11 cellular contexts compared by ENCODE assay signal in the genomic region with DNA sequence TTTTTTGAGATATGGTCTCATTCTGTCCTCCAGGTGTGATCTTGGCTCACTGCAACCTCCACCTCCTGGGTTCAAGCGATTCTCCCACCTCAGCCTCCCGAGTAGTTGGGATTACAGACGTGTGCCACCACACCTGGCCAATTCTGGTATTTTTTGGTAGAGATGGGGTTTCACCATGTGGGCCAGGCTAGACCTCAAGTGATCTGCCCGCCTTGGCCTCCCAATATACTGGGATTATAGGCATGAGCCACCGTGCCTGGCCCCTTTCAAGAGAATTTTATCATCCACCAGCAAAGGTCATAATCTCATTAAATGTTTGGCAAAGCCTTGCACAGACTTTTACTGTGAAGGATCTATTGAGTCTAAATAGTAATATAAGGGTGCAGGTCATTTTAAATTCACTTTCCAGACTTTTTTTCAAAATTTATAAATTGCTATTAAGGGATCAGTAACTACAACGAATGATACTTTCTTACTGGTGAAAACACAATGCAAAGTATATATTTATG. TPM values are rescaled to one million over a fixed set of nuclear protein-coding genes. Genes with fewer than 3 reads are reported as not detected.
DNase-seq lines count a peak whose midpoint lies in the region; ATAC-seq and TF ChIP-seq lines count a peak whose summit lies in the region.
"Had no signal": no experiment of that assay in that cellular context is flagged by ENCODE, and none has a peak within 500 bp of the region (broad histone marks: within the 10 kb centered on the region; RNA-seq: fewer than 3 reads in every experiment).

No MANE protein-coding gene starts in this region.

- no peaks in the 10 kb centered on the region for H3K9me3 Mint-ChIP-seq in activated CD4-positive, alpha-beta memory T cell treated with anti-CD3 and anti-CD28 coated beads, Interleukin-2, amount 10 ng/mL, durations not matched to agents 7 days and 5 days

- TF ChIP-seq CTCF in BE2C (IDR thresholded peaks at IDR 0.05; ENCODE audit: low read depth, low read length) = no peak
- TF ChIP-seq CTCF in HEK293 (tag by site-specific recombination; IDR thresholded peaks at IDR 0.05) = no peak
- no peak for TF ChIP-seq CTCF in WERI-Rb-1 (IDR thresholded peaks at IDR 0.05; ENCODE audit: low read depth, low read length)
- TF ChIP-seq CTCF in omental fat pad (IDR thresholded peaks at IDR 0.05) = no peak

- H3K27me3 ChIP-seq in BE2C (no peaks in the 10 kb centered on the region), iPS-20b (ENCODE audit: insufficient read depth, low read length) (no peaks in the 10 kb centered on the region), WERI-Rb-1 (ENCODE audit: insufficient read depth, low read depth, severe bottlenecking) (no peaks in the 10 kb centered on the region)
- H3K27me3 ChIP-seq: tibial artery had no signal

- no peak overlapping the region for H3K27ac Mint-ChIP-seq in activated CD4-positive, alpha-beta memory T cell treated with anti-CD3 and anti-CD28 coated beads, Interleukin-2, amount 10 ng/mL, durations not matched to agents 7 days and 5 days

- CTCF ChIA-PET in HEK293 (lab: Yijun Ruan, JAX) = interaction anchor here (0.6 kb wide), 1 partner anchor 88 kb away, joined by 3 read pairs; no protein-coding TSS in a partner anchor
- CTCF ChIA-PET in activated CD4-positive, alpha-beta memory T cell treated with anti-CD3 and anti-CD28 coated beads, Interleukin-2, amount 10 ng/mL, durations not matched to agents 7 days and 5 days (lab: Charles Lee) = interaction anchor here (0.6 to 2.1 kb wide), 2 partner anchors 89 to 201 kb away, joined by 3 to 14 read pairs; no protein-coding TSS in a partner anchor

- peaks cover 24% of the 10 kb centered on the region for H3K36me3 Mint-ChIP-seq in activated CD4-positive, alpha-beta memory T cell treated with anti-CD3 and anti-CD28 coated beads, Interleukin-2, amount 10 ng/mL, durations not matched to agents 7 days and 5 days (ENCODE audit: low read depth)

- POLR2A ChIA-PET in HEK293 (lab: Yijun Ruan, JAX) = interaction anchor here (3.6 kb wide), 1 partner anchor 103 kb away, joined by 20 read pairs; a partner anchor contains a TSS
- POLR2A ChIA-PET in activated CD4-positive, alpha-beta memory T cell treated with anti-CD3 and anti-CD28 coated beads, Interleukin-2, amount 10 ng/mL, durations not matched to agents 7 days and 5 days (lab: Charles Lee) = interaction anchor here (5.7 kb wide), 1 partner anchor 104 kb away, joined by 66 read pairs; a partner anchor contains a TSS

- peak overlapping the region; percentile 69 for H3K4me3 ChIP-seq in BE2C (ENCODE audit: low read depth, low read length)
- H3K4me3 ChIP-seq in HEK293 (ENCODE audit: low read depth, low read length) = no peak overlapping the region
- peak overlapping the region; percentile 94; the same call in 1 of the 2 replicates for H3K4me3 ChIP-seq in iPS-20b (ENCODE audit: low read length)
- no peak overlapping the region for H3K4me3 ChIP-seq in WERI-Rb-1 (ENCODE audit: low read depth, low read length)

- H3K4me1 Mint-ChIP-seq in activated CD4-positive, alpha-beta memory T cell treated with anti-CD3 and anti-CD28 coated beads, Interleukin-2, amount 10 ng/mL, durations not matched to agents 7 days and 5 days = peaks cover 52% of the 10 kb centered on the region

- peak overlapping the region; percentile 79; the same call in 1 of the 2 replicates for H3K9ac ChIP-seq in iPS-20b (ENCODE audit: low read depth, low read length)

- no peaks in the 10 kb centered on the region for H3K27me3 Mint-ChIP-seq in activated CD4-positive, alpha-beta memory T cell treated with anti-CD3 and anti-CD28 coated beads, Interleukin-2, amount 10 ng/mL, durations not matched to agents 7 days and 5 days

- no peaks in the 10 kb centered on the region for H3K4me1 ChIP-seq in BE2C
- peaks cover 2% of the 10 kb centered on the region; the same call in 1 of the 2 replicates for H3K4me1 ChIP-seq in HEK293 (ENCODE audit: control insufficient read depth, insufficient read depth, low read length)
- peaks cover 3% of the 10 kb centered on the region; the same call in 1 of the 2 replicates for H3K4me1 ChIP-seq in iPS-20b (ENCODE audit: insufficient read depth, low read length)

- DNase-seq in BE2C (no peak), WERI-Rb-1 (no peak), omental fat pad (ENCODE audit: low spot score) (no peak), NCI-H146 (lab: John Stamatoyannopoulos, UW) (no peak)
- no peak for DNase-seq in activated CD4-positive, alpha-beta memory T cell treated with anti-CD3 and anti-CD28 coated beads, Interleukin-2, amount 10 ng/mL, durations not matched to agents 7 days and 5 days
- DNase-seq: NCI-H1417 treated with DMSO at 0.1 percent for 48 hours, SHP77, tibial artery had no signal

- no peak for ATAC-seq in omental fat pad (ENCODE audit: low FRiP score)
- ATAC-seq in GM18519 (IDR thresholded peaks at IDR 0.05; ENCODE audit: low FRiP score, unreplicated experiment) = no peak

- no peak overlapping the region for H3K27ac ChIP-seq in HEK293 (ENCODE audit: extremely low read depth, low read depth, low read length)
- H3K27ac ChIP-seq in iPS-20b (ENCODE audit: low read length) = no peak overlapping the region
- H3K27ac ChIP-seq in WERI-Rb-1 = no peak overlapping the region
- H3K27ac ChIP-seq: tibial artery had no signal

- H3K9me3 ChIP-seq in BE2C = no peaks in the 10 kb centered on the region
- no peaks in the 10 kb centered on the region for H3K9me3 ChIP-seq in HEK293 (ENCODE audit: control insufficient read depth, insufficient read depth, low read depth, low read length)
- H3K9me3 ChIP-seq in iPS-20b (ENCODE audit: insufficient read depth, low read depth, low read length) = no peaks in the 10 kb centered on the region
- H3K9me3 ChIP-seq in WERI-Rb-1 (ENCODE audit: severe bottlenecking) = no peaks in the 10 kb centered on the region
- H3K9me3 ChIP-seq: tibial artery had no signal

- H3K4me3 Mint-ChIP-seq in activated CD4-positive, alpha-beta memory T cell treated with anti-CD3 and anti-CD28 coated beads, Interleukin-2, amount 10 ng/mL, durations not matched to agents 7 days and 5 days = peak overlapping the region; percentile 100

- H3K36me3 ChIP-seq in BE2C (peaks cover 12% of the 10 kb centered on the region), HEK293 (ENCODE audit: control insufficient read depth in 2 of 2, insufficient read depth in 1 of 2, low read length in 2 of 2) (peaks cover 10 to 13% of the 10 kb centered on the region in 2 experiments; a peak in 2 of 3 replicates), iPS-20b (ENCODE audit: insufficient read depth, low read depth, low read length) (peaks cover 19% of the 10 kb centered on the region), WERI-Rb-1 (peaks cover 8% of the 10 kb centered on the region)

TF ChIP-seq in HEK293, 187 proteins besides CTCF, POLR2A, EP300 and RAD21:
- no peak for TF ChIP-seq ZNF549 (tag by site-specific recombination; IDR thresholded peaks at IDR 0.05)
- peak; percentile 64 for TF ChIP-seq MYNN (tag by site-specific recombination; IDR thresholded peaks at IDR 0.05; ENCODE audit: borderline replicate concordance)
TF ChIP-seq in HEK293: peak in this region for 1.

RNA-seq across cellular contexts. Expression of a gene that starts 2.5 kb away (rescaled TPM):
- polyA plus RNA-seq in BE2C (2012; ENCODE audit: insufficient read depth, insufficient read length, low read depth) = 126 TPM
- total RNA-seq in activated CD4-positive, alpha-beta memory T cell treated with anti-CD3 and anti-CD28 coated beads, Interleukin-2, amount 10 ng/mL, durations not matched to agents 7 days and 5 days = 100 to 1,000 TPM; 108 to 110 TPM
- 100 to 1,000 TPM; 144 to 196 (median 159) TPM for total RNA-seq in omental fat pad

RNA-seq across cellular contexts. Expression of a gene that starts 2.8 kb away (rescaled TPM):
- polyA plus RNA-seq in BE2C (2012; ENCODE audit: insufficient read depth, insufficient read length, low read depth) = 71.5 TPM
- total RNA-seq in activated CD4-positive, alpha-beta memory T cell treated with anti-CD3 and anti-CD28 coated beads, Interleukin-2, amount 10 ng/mL, durations not matched to agents 7 days and 5 days = 10 to 100 TPM; 71.4 to 72.6 TPM
- 100 to 1,000 TPM; 130 to 213 (median 167) TPM for total RNA-seq in omental fat pad

Comparison
In these comparisons a context has a peak if more than half of its experiments do, and no peak if none do; other contexts are left out.
1. H3K4me3 ChIP-seq: peak in BE2C (single experiment) and iPS-20b (single experiment); none in HEK293 (single experiment) and WERI-Rb-1 (single experiment).